7 cellular contexts compared by ENCODE assay signal in genomic region chr12:71297930-71298329, GRCh38.
"Had no signal": no experiment of that assay in that cellular context is flagged by ENCODE, and none has a peak within 500 bp of the region (broad histone marks: within the 10 kb centered on the region; RNA-seq: fewer than 3 reads in every experiment).

No MANE protein-coding gene starts in this region.

- H3K4me3 ChIP-seq: GM23248 had no signal

- H3K4me3 Mint-ChIP-seq: H9 had no signal

- H3K9me3 Mint-ChIP-seq: H9 had no signal

- DNase-seq: GM23248, H9, HCEC 1CT, IMR-90 had no signal

- H3K27ac Mint-ChIP-seq: H9 had no signal

- H3K4me1 Mint-ChIP-seq: H9 had no signal

- FAIRE-seq: H1, H54, HTR-8/SVneo had no signal

- H2AFZ ChIP-seq: GM23248 had no signal

- H3K27ac ChIP-seq: GM23248 had no signal

- H3K9ac ChIP-seq: GM23248 had no signal
